In genomic region chr17:55642741-55643140, GRCh38 we compare ENCODE assay signal across 22 cellular contexts.
"Had no signal": no experiment of that assay in that cellular context is flagged by ENCODE, and none has a peak within 500 bp of the region (broad histone marks: within the 10 kb centered on the region; RNA-seq: fewer than 3 reads in every experiment).

No MANE protein-coding gene starts in this region.

- H3K27ac Mint-ChIP-seq: activated CD8-positive, alpha-beta T cell treated with anti-CD3 and anti-CD28 coated beads for 36 hours; activated naive CD8-positive, alpha-beta T cell treated with anti-CD3 and anti-CD28 coated beads for 36 hours; memory B cell; natural killer cell treated with Interleukin-12 subunit alpha and Interleukin-12 subunit beta and Interleukin-15 and Interleukin-18, amount 100 ng/mL, for 72 hours had no signal

- H3K27me3 ChIP-seq: brain microvascular endothelial cell, upper lobe of right lung had no signal

- H3K36me3 ChIP-seq: brain microvascular endothelial cell, thoracic aorta, upper lobe of right lung had no signal

- H3K36me3 Mint-ChIP-seq: activated naive CD8-positive, alpha-beta T cell treated with anti-CD3 and anti-CD28 coated beads for 36 hours; memory B cell; natural killer cell treated with Interleukin-12 subunit alpha and Interleukin-12 subunit beta and Interleukin-15 and Interleukin-18, amount 100 ng/mL, for 72 hours had no signal

- H3K4me1 ChIP-seq: upper lobe of right lung had no signal

- H3K4me1 Mint-ChIP-seq: activated naive CD8-positive, alpha-beta T cell treated with anti-CD3 and anti-CD28 coated beads for 36 hours; central memory CD8-positive, alpha-beta T cell had no signal

- H3K4me3 Mint-ChIP-seq: activated CD8-positive, alpha-beta T cell treated with anti-CD3 and anti-CD28 coated beads for 36 hours; activated naive CD8-positive, alpha-beta T cell treated with anti-CD3 and anti-CD28 coated beads for 36 hours; central memory CD8-positive, alpha-beta T cell; memory B cell; natural killer cell treated with Interleukin-12 subunit alpha and Interleukin-12 subunit beta and Interleukin-15 and Interleukin-18, amount 100 ng/mL, for 72 hours had no signal

- H3K4me3 ChIP-seq: thoracic aorta, upper lobe of right lung had no signal

- ATAC-seq: activated CD8-positive, alpha-beta T cell treated with anti-CD3 and anti-CD28 coated beads for 36 hours; left ventricle myocardium superior; natural killer cell treated with Interleukin-12 subunit alpha and Interleukin-12 subunit beta and Interleukin-15 and Interleukin-18, amount 100 ng/mL, for 72 hours; upper lobe of right lung had no signal

- H3K9me3 ChIP-seq: thoracic aorta, upper lobe of right lung had no signal

- H3K9me3 Mint-ChIP-seq: activated CD8-positive, alpha-beta T cell treated with anti-CD3 and anti-CD28 coated beads for 36 hours; activated naive CD8-positive, alpha-beta T cell treated with anti-CD3 and anti-CD28 coated beads for 36 hours; central memory CD8-positive, alpha-beta T cell; memory B cell; natural killer cell treated with Interleukin-12 subunit alpha and Interleukin-12 subunit beta and Interleukin-15 and Interleukin-18, amount 100 ng/mL, for 72 hours had no signal

- H3K27ac ChIP-seq: brain microvascular endothelial cell, thoracic aorta, upper lobe of right lung had no signal

- DNase-seq: activated CD4-positive, alpha-beta T cell treated with anti-CD3 and anti-CD28 coated beads for 48 hours; activated CD8-positive, alpha-beta T cell treated with anti-CD3 and anti-CD28 coated beads for 36 hours; activated effector memory CD4-positive, alpha-beta T cell treated with anti-CD3 and anti-CD28 coated beads, Interleukin-2, amount 50 U/mL, for 16 hours; activated naive CD8-positive, alpha-beta T cell treated with anti-CD3 and anti-CD28 coated beads for 36 hours; activated T-cell treated with anti-CD3 and anti-CD28 coated beads, Interleukin-2, amount 50 U/mL, for 48 hours; amygdala; brain microvascular endothelial cell; cortex of kidney; effector memory CD4-positive, alpha-beta T cell; foreskin fibroblast; hippocampal formation; left ventricle myocardium superior; nucleus accumbens; posterior cingulate gyrus; retina; stimulated activated CD4-positive, alpha-beta T cell treated with anti-CD3 and anti-CD28 coated beads, Interleukin-12 subunit alpha, Interleukin-12 subunit beta, amount 100 ng/mL, for 4 hours; stimulated activated CD4-positive, alpha-beta T cell treated with anti-CD3 and anti-CD28 coated beads, Interleukin-2, amount 100 ng/mL, for 24 hours; upper lobe of right lung had no signal
